Comparison of ENCODE assay signal across 9 cellular contexts in genomic region chr16:85419503-85420408, GRCh38.
DNase-seq lines count a peak whose midpoint lies in the region; ATAC-seq, FAIRE-seq and TF ChIP-seq lines count a peak whose summit lies in the region.
"Had no signal": no experiment of that assay in that cellular context is flagged by ENCODE, and none has a peak within 500 bp of the region (broad histone marks: within the 10 kb centered on the region; RNA-seq: fewer than 3 reads in every experiment).

No MANE protein-coding gene starts in this region.

- H3K4me3 ChIP-seq in adipocyte (ENCODE audit: low read length) (no peak overlapping the region), HepG2 (replicated peaks in 1 of 3; ENCODE audit: insufficient read depth in 1 of 3, low read depth in 2 of 3, low read length in 3 of 3) (no peak overlapping the region), spleen (no peak overlapping the region), osteoblast (ENCODE audit: insufficient read depth, low read length) (no peak overlapping the region)

- no TSS peak for BruUV-seq in HepG2 (replicated peaks; lab: Mats Ljungman, UMichigan)

- H3K9me3 ChIP-seq in adipocyte (ENCODE audit: control insufficient read depth, low read length) (no peaks in the 10 kb centered on the region), HepG2 (ENCODE audit: low read length) (no peaks in the 10 kb centered on the region), spleen (no peaks in the 10 kb centered on the region), osteoblast (ENCODE audit: low read depth, low read length) (no peaks in the 10 kb centered on the region)

- H2AFZ ChIP-seq in HepG2 (ENCODE audit: low read length), result no peak overlapping the region
- H2AFZ ChIP-seq in osteoblast (ENCODE audit: low read length), result no peak overlapping the region

- H3K36me3 ChIP-seq in adipocyte (ENCODE audit: control insufficient read depth, insufficient read depth, low read length, severe bottlenecking) (no peaks in the 10 kb centered on the region), HepG2 (replicated peaks in 1 of 2; ENCODE audit: control insufficient read depth in 1 of 2, insufficient read depth in 2 of 2, low read length in 2 of 2) (no peaks in the 10 kb centered on the region), spleen (no peaks in the 10 kb centered on the region), osteoblast (ENCODE audit: insufficient read depth, low read length) (no peaks in the 10 kb centered on the region)

- H3K27me3 ChIP-seq in adipocyte (replicated peaks; ENCODE audit: control insufficient read depth, insufficient read depth, low read length) (no peaks in the 10 kb centered on the region), HepG2 (ENCODE audit: control insufficient read depth in 1 of 2, insufficient read depth in 2 of 2, low read length in 2 of 2) (peaks cover 3 to 11% of the 10 kb centered on the region in 2 experiments; a peak in 3 of 5 replicates), spleen (replicated peaks in 1 of 7) (no peaks in the 10 kb centered on the region), osteoblast (ENCODE audit: insufficient read depth, low read length) (no peaks in the 10 kb centered on the region)

- H4K20me1 ChIP-seq in HepG2 (ENCODE audit: insufficient read depth, low read length) (peaks cover 14% of the 10 kb centered on the region; the same call in 1 of the 2 replicates), osteoblast (ENCODE audit: insufficient read depth, low read length) (peaks cover 28% of the 10 kb centered on the region)

- POLR2A ChIA-PET in HepG2 (lab: Yijun Ruan, JAX), result interaction anchor here (1.4 to 3.1 kb wide), 3 partner anchors 128 to 192 kb away, joined by 3 to 10 read pairs (median 8); no protein-coding TSS in a partner anchor

- intact Hi-C loops in HepG2 (cut with micrococcal nuclease; ENCODE audit: unreplicated experiment) (loop anchor here (2.0 kb wide), 1 partner anchor 191 kb away; no protein-coding TSS in a partner anchor), spleen (cut with DNase I; ENCODE audit: low total_unique reads) (loop anchor here (5.0 kb wide), 1 partner anchor 193 kb away; the partner anchor contains the start of gene GSE1)

- peak overlapping the region; percentile 25 for H3K9ac ChIP-seq in adipocyte (ENCODE audit: low read length)
- no peak overlapping the region for H3K9ac ChIP-seq in HepG2 (ENCODE audit: insufficient read depth, low read depth, low read length)

- H3K4me1 ChIP-seq in adipocyte (ENCODE audit: control insufficient read depth, insufficient read depth, low read length) (no peaks in the 10 kb centered on the region), HepG2 (ENCODE audit: insufficient read depth, low read length) (peaks cover 46% of the 10 kb centered on the region), spleen (peaks cover 0 to 27% (median 15%) of the 10 kb centered on the region in 6 donors), osteoblast (ENCODE audit: insufficient read depth, low read length) (no peaks in the 10 kb centered on the region)

- no peak for TF ChIP-seq RAD21 in HepG2 (CRISPR knock-in tag; IDR thresholded peaks at IDR 0.05)

- H3K27ac ChIP-seq in HepG2 (ENCODE audit: extremely low read length, insufficient read depth, low read length) (no peak overlapping the region), spleen (no peak overlapping the region), osteoblast (ENCODE audit: low read depth, low read length) (no peak overlapping the region)

- H3K4me2 ChIP-seq in HepG2 (ENCODE audit: low read depth, low read length) (no peak overlapping the region), osteoblast (ENCODE audit: insufficient read depth, low read length) (no peak overlapping the region)

- in situ Hi-C loops in HepG2 (cut with HindIII; ENCODE audit: extremely low pct_ligation_motif_present, low pct_unique_long_range_greater_than_20kb), result no loop called here

- CTCF ChIA-PET in HepG2 (lab: Yijun Ruan, JAX; ENCODE audit: low intra/inter-chr PET ratio, low total read pairs), result interaction anchor here (0.5 to 4.2 kb wide), 10 partner anchors 26 to 298 kb away, joined by 3 to 93 read pairs (median 9); partner anchors contain the start of gene GSE1

- TF ChIP-seq POLR2A in HepG2 (IDR thresholded peaks at IDR 0.05; ENCODE audit: insufficient read depth in 1 of 2, low read depth in 2 of 2, low read length in 2 of 2) (no peak), spleen (IDR thresholded peaks at IDR 0.05) (no peak)

- no peak for FAIRE-seq in HepG2 (lab: Jason Lieb, UNC)

- TF ChIP-seq CTCF in HepG2 (CRISPR knock-in tag; IDR thresholded peaks at IDR 0.05), result no peak
- TF ChIP-seq CTCF in spleen (IDR thresholded peaks at IDR 0.05 in 8 of 11, conservative IDR thresholded peaks at IDR 0.05 in 3 of 11), result no peak
- TF ChIP-seq CTCF in osteoblast (IDR thresholded peaks at IDR 0.05; ENCODE audit: extremely low read depth, low read depth, low read length), result no peak

- ATAC-seq in HepG2, result no peak
- no peak for ATAC-seq in HG02798 (IDR thresholded peaks at IDR 0.05; ENCODE audit: poor library complexity, unreplicated experiment)

- TF ChIP-seq EP300 in HepG2 (IDR thresholded peaks at IDR 0.05; ENCODE audit: low read depth in 2 of 2, low read length in 2 of 2) (no peak), HepG2 (CRISPR knock-in tag; IDR thresholded peaks at IDR 0.05; ENCODE audit: borderline replicate concordance) (no peak)

- WGBS in HepG2 (ENCODE audit: low lambda C conversion rate), result 52% methylated on average over 21 of the region's 21 CpGs
- WGBS in spleen, 5 donors, result 85 to 90% (median 87%) methylated on average over 20 to 21 of the region's 21 CpGs

- DNase-seq in activated effector memory CD4-positive, alpha-beta T cell treated with anti-CD3 and anti-CD28 coated beads, Interleukin-2, amount 50 U/mL, for 16 hours, result peak; percentile 48
- DNase-seq in activated effector memory CD4-positive, alpha-beta T cell treated with Interleukin-2 at 50 U/mL for 16 hours, result no peak
- DNase-seq in adipocyte (ENCODE audit: low read depth), result no peak
- DNase-seq in HepG2 (ENCODE audit: low spot score), result no peak
- peak; percentile 33 for DNase-seq in spleen
- DNase-seq in osteoblast (ENCODE audit: insufficient read length, low spot score, missing footprints), result no peak
- DNase-seq in cerebellar nuclear complex (lab: John Stamatoyannopoulos, UW), result no peak
- DNase-seq: NCI-H1417 treated with DMSO at 0.1 percent for 48 hours had no signal

- H3K79me2 ChIP-seq in HepG2 (ENCODE audit: insufficient read depth, low read length), result no peaks in the 10 kb centered on the region
- H3K79me2 ChIP-seq in osteoblast (ENCODE audit: insufficient read depth, low read length), result peaks cover 2% of the 10 kb centered on the region

TF ChIP-seq in HepG2, 621 proteins besides CTCF, POLR2A, EP300 and RAD21 (continues in another document):
- TF ChIP-seq ZNF253 (CRISPR knock-in tag; IDR thresholded peaks at IDR 0.05; ENCODE audit: borderline replicate concordance) (no peak), RFXANK (CRISPR knock-in tag; IDR thresholded peaks at IDR 0.05) (no peak), ZNF850 (CRISPR knock-in tag; conservative IDR thresholded peaks at IDR 0.05) (no peak), ARNT2 (CRISPR knock-in tag; IDR thresholded peaks at IDR 0.05; ENCODE audit: low read depth) (no peak), POGZ (CRISPR knock-in tag; IDR thresholded peaks at IDR 0.05) (no peak), ZNF800 (CRISPR knock-in tag; IDR thresholded peaks at IDR 0.05) (no peak), GLI4 (CRISPR knock-in tag; IDR thresholded peaks at IDR 0.05; ENCODE audit: borderline replicate concordance) (no peak), ZFAT (CRISPR knock-in tag; conservative IDR thresholded peaks at IDR 0.05) (no peak)

Comparison
In these comparisons a context has a peak if more than half of its experiments do, and no peak if none do; other contexts are left out.
1. DNase-seq: peak in activated effector memory CD4-positive, alpha-beta T cell treated with anti-CD3 and anti-CD28 coated beads, Interleukin-2, amount 50 U/mL, for 16 hours (single experiment) and spleen (single experiment); none in activated effector memory CD4-positive, alpha-beta T cell treated with Interleukin-2 at 50 U/mL for 16 hours (single experiment), adipocyte (single experiment), HepG2 (single experiment), osteoblast (single experiment) and cerebellar nuclear complex (0 of 2).